ENCODE assay signal across 1 cellular context in genomic region chrX:152733261-152733975, GRCh38.
TF ChIP-seq lines count a peak whose summit lies in the region.

Gene CSAG1 (minus strand): TSS chrX:152733721. CDS start chrX:152732460, 1,261 bp downstream.
Gene MAGEA12 (plus strand): TSS chrX:152733757. CDS start chrX:152736162, 2,405 bp downstream.

TF ChIP-seq in K562, 482 proteins besides CTCF, POLR2A, EP300 and RAD21 (continued from another document and continues in another):
- no peak for TF ChIP-seq RNF219 (CRISPR knock-in tag; IDR thresholded peaks at IDR 0.05)
- no peak for TF ChIP-seq YY1 (IDR thresholded peaks at IDR 0.05; ENCODE audit: borderline replicate concordance in 1 of 3, control insufficient read depth in 1 of 3, extremely low read depth in 1 of 3, insufficient read depth in 3 of 3, insufficient read length in 1 of 3, insufficient replicate concordance in 2 of 3, low read depth in 1 of 3, low read length in 2 of 3)
- no peak for TF ChIP-seq CREBBP (IDR thresholded peaks at IDR 0.05; ENCODE audit: low read depth, low read length)
- TF ChIP-seq NEUROD1 (IDR thresholded peaks at IDR 0.05; ENCODE audit: borderline replicate concordance, low read depth, low read length, partially characterized antibody) = peak; percentile 94
- peak; percentile 89 for TF ChIP-seq NR2C1 (IDR thresholded peaks at IDR 0.05)
- TF ChIP-seq NR2C1 (tag; IDR thresholded peaks at IDR 0.05) = peak; percentile 93
- no peak for TF ChIP-seq SIRT6 (IDR thresholded peaks at IDR 0.05; ENCODE audit: low read depth, low read length)
- no peak for TF ChIP-seq STAT5A (IDR thresholded peaks at IDR 0.05; ENCODE audit: borderline replicate concordance, low read length)
- TF ChIP-seq HDGF (IDR thresholded peaks at IDR 0.05) = no peak
- TF ChIP-seq ZNF444 (CRISPR knock-in tag; IDR thresholded peaks at IDR 0.05) = no peak
- TF ChIP-seq ZNF655 (CRISPR knock-in tag; IDR thresholded peaks at IDR 0.05) = no peak
- peak; percentile 58; the same call in 1 of the 2 replicates for TF ChIP-seq RAD51 (IDR thresholded peaks at IDR 0.05; ENCODE audit: borderline replicate concordance, low read depth)
- TF ChIP-seq ELK1 (CRISPR knock-in tag; IDR thresholded peaks at IDR 0.05) = no peak
- no peak for TF ChIP-seq EZH2 (IDR thresholded peaks at IDR 0.05; ENCODE audit: borderline replicate concordance, low read depth, low read length)
- TF ChIP-seq CREM (IDR thresholded peaks at IDR 0.05; ENCODE audit: low read depth) = peak; percentile 97
- no peak for TF ChIP-seq RBM14 (IDR thresholded peaks at IDR 0.05; ENCODE audit: borderline replicate concordance, insufficient read depth, low read depth, low read length)
- TF ChIP-seq SP1 (CRISPR knock-in tag; IDR thresholded peaks at IDR 0.05) = no peak
- TF ChIP-seq ZNF224 (CRISPR knock-in tag; IDR thresholded peaks at IDR 0.05) = no peak
- TF ChIP-seq ZBTB12 (CRISPR knock-in tag; IDR thresholded peaks at IDR 0.05) = peak; percentile 62; the same call in 1 of the 2 replicates
- TF ChIP-seq KDM5B (IDR thresholded peaks at IDR 0.05; ENCODE audit: insufficient replicate concordance, low read depth, low read length) = peak; percentile 38
- no peak for TF ChIP-seq KLF1 (tag; IDR thresholded peaks at IDR 0.05)
- TF ChIP-seq SOX6 (IDR thresholded peaks at IDR 0.05) = no peak
- TF ChIP-seq E2F1 (CRISPR knock-in tag; IDR thresholded peaks at IDR 0.05) = no peak
- TF ChIP-seq ZNF830 (CRISPR knock-in tag; IDR thresholded peaks at IDR 0.05) = no peak
- TF ChIP-seq SIX5 (IDR thresholded peaks at IDR 0.05; ENCODE audit: borderline replicate concordance in 1 of 2, insufficient read depth in 1 of 2, low read depth in 1 of 2, low read length in 2 of 2) = peak in 1 of 2 experiments; percentile 12; a peak in 1 of 4 replicates
- TF ChIP-seq NCOA4 (IDR thresholded peaks at IDR 0.05; ENCODE audit: partially characterized antibody) = no peak
- TF ChIP-seq PYGO2 (tag; IDR thresholded peaks at IDR 0.05) = no peak
- no peak for TF ChIP-seq GATAD2B (IDR thresholded peaks at IDR 0.05; ENCODE audit: borderline replicate concordance)
- TF ChIP-seq HNRNPL (IDR thresholded peaks at IDR 0.05; ENCODE audit: low read depth, low read length) = no peak
- no peak for TF ChIP-seq NCOA2 (IDR thresholded peaks at IDR 0.05; ENCODE audit: partially characterized antibody in 2 of 2)
- TF ChIP-seq GABPB1 (CRISPR knock-in tag; IDR thresholded peaks at IDR 0.05) = peak; percentile 89
- TF ChIP-seq PBX2 (CRISPR knock-in tag; IDR thresholded peaks at IDR 0.05; ENCODE audit: low read depth) = no peak
- no peak for TF ChIP-seq PBX2 (tag; conservative IDR thresholded peaks at IDR 0.05; ENCODE audit: low read depth)
- TF ChIP-seq CCNT2 (IDR thresholded peaks at IDR 0.05; ENCODE audit: borderline replicate concordance, extremely low read depth, insufficient read length, low read depth, low read length) = no peak
- TF ChIP-seq MTA3 (IDR thresholded peaks at IDR 0.05; ENCODE audit: borderline replicate concordance) = no peak
- no peak for TF ChIP-seq CBX1 (IDR thresholded peaks at IDR 0.05; ENCODE audit: low read depth)
- TF ChIP-seq MTA1 (IDR thresholded peaks at IDR 0.05; ENCODE audit: borderline replicate concordance) = peak; percentile 83; the same call in 1 of the 2 replicates
- no peak for TF ChIP-seq IRF9 (tag; IDR thresholded peaks at IDR 0.05)
- no peak for TF ChIP-seq KAT2B (IDR thresholded peaks at IDR 0.05; ENCODE audit: low read depth, low read length)
- no peak for TF ChIP-seq ZNF197 (CRISPR knock-in tag; IDR thresholded peaks at IDR 0.05; ENCODE audit: low read depth)
- TF ChIP-seq MLX (CRISPR knock-in tag; conservative IDR thresholded peaks at IDR 0.05) = no peak
- no peak for TF ChIP-seq BRF1 (IDR thresholded peaks at IDR 0.05; ENCODE audit: borderline replicate concordance, extremely low read depth, insufficient read length)
- peak; percentile 54 for TF ChIP-seq POLR2AphosphoS5 (IDR thresholded peaks at IDR 0.05; ENCODE audit: control insufficient read depth, insufficient read depth, low read depth, low read length)
- TF ChIP-seq NCOA6 (IDR thresholded peaks at IDR 0.05) = no peak
- no peak for TF ChIP-seq ZBTB2 (IDR thresholded peaks at IDR 0.05)
- no peak for TF ChIP-seq CC2D1A (IDR thresholded peaks at IDR 0.05)
- TF ChIP-seq ETV1 (tag; conservative IDR thresholded peaks at IDR 0.05; ENCODE audit: low read depth) = peak; percentile 78
- no peak for TF ChIP-seq MCM3 (IDR thresholded peaks at IDR 0.05)
- TF ChIP-seq POLR2G (IDR thresholded peaks at IDR 0.05; ENCODE audit: low read depth, low read length) = peak; percentile 76
- 0 out of 2 replicates have a peak, but pooled peaks have one; percentile 28 for TF ChIP-seq ZKSCAN1 (IDR thresholded peaks at IDR 0.05; ENCODE audit: low read depth, low read length)
- TF ChIP-seq MAFG (tag; conservative IDR thresholded peaks at IDR 0.05) = no peak
- TF ChIP-seq SAFB2 (IDR thresholded peaks at IDR 0.05; ENCODE audit: borderline replicate concordance, low read depth, low read length, severe bottlenecking) = no peak
- TF ChIP-seq CTCFL (IDR thresholded peaks at IDR 0.05; ENCODE audit: borderline replicate concordance, insufficient read depth, low read depth, low read length, poor library complexity, severe bottlenecking) = no peak
- TF ChIP-seq POLR2AphosphoS2 (IDR thresholded peaks at IDR 0.05; ENCODE audit: low read length) = no peak
- TF ChIP-seq BHLHE40 (IDR thresholded peaks at IDR 0.05; ENCODE audit: low read length) = peak; percentile 89
- peak; percentile 58 for TF ChIP-seq PHF20 (IDR thresholded peaks at IDR 0.05; ENCODE audit: partially characterized antibody)
- TF ChIP-seq ZFP1 (CRISPR knock-in tag; IDR thresholded peaks at IDR 0.05) = no peak
- TF ChIP-seq SPI1 (IDR thresholded peaks at IDR 0.05; ENCODE audit: borderline replicate concordance, low read depth, low read length) = 0 out of 2 replicates have a peak, but pooled peaks have one; percentile 1
